In genomic region chr7:127667017-127667670, GRCh38 we compare ENCODE assay signal across 8 cellular contexts. TPM values are rescaled to one million over a fixed set of nuclear protein-coding genes. Genes with fewer than 3 reads are reported as not detected.
A peak's percentile ranks its signal among the peaks of the same experiment; 100 is the strongest.
DNase-seq lines count a peak whose midpoint lies in the region; ATAC-seq lines count a peak whose summit lies in the region.
"Had no signal": no experiment of that assay in that cellular context is flagged by ENCODE, and none has a peak within 500 bp of the region (broad histone marks: within the 10 kb centered on the region; RNA-seq: fewer than 3 reads in every experiment).

No MANE protein-coding gene starts in this region.

- no peak overlapping the region for H3K4me3 Mint-ChIP-seq in activated CD8-positive, alpha-beta memory T cell treated with anti-CD3 and anti-CD28 coated beads, Interleukin-2, amount 10 ng/mL, durations not matched to agents 7 days and 5 days
- H3K4me3 Mint-ChIP-seq: naive thymus-derived CD4-positive, alpha-beta T cell had no signal

- peaks cover 25% of the 10 kb centered on the region for H3K36me3 Mint-ChIP-seq in activated CD8-positive, alpha-beta memory T cell treated with anti-CD3 and anti-CD28 coated beads, Interleukin-2, amount 10 ng/mL, durations not matched to agents 7 days and 5 days

- CTCF ChIA-PET in activated CD8-positive, alpha-beta memory T cell treated with anti-CD3 and anti-CD28 coated beads, Interleukin-2, amount 10 ng/mL, durations not matched to agents 7 days and 5 days (lab: Charles Lee) = no interaction called here

- ATAC-seq in GM18502 (IDR thresholded peaks at IDR 0.05; ENCODE audit: poor library complexity, unreplicated experiment) = peak; percentile 49
- ATAC-seq in HG03378 (IDR thresholded peaks at IDR 0.05; ENCODE audit: unreplicated experiment) = peak; percentile 58
- no peak for ATAC-seq in HG03457 (IDR thresholded peaks at IDR 0.05; ENCODE audit: unreplicated experiment)
- no peak for ATAC-seq in activated CD8-positive, alpha-beta memory T cell treated with anti-CD3 and anti-CD28 coated beads, Interleukin-2, amount 10 ng/mL, durations not matched to agents 7 days and 5 days
- ATAC-seq: naive thymus-derived CD4-positive, alpha-beta T cell had no signal

- H3K27ac Mint-ChIP-seq in activated CD8-positive, alpha-beta memory T cell treated with anti-CD3 and anti-CD28 coated beads, Interleukin-2, amount 10 ng/mL, durations not matched to agents 7 days and 5 days = no peak overlapping the region

- H3K4me1 Mint-ChIP-seq in activated CD8-positive, alpha-beta memory T cell treated with anti-CD3 and anti-CD28 coated beads, Interleukin-2, amount 10 ng/mL, durations not matched to agents 7 days and 5 days = peaks cover 44% of the 10 kb centered on the region

- DNase-seq in amniotic epithelial cell (ENCODE audit: low read depth) (peak; percentile 47), myocyte (ENCODE audit: low read depth) (peak; percentile 40)
- DNase-seq in stimulated activated CD4-positive, alpha-beta T cell treated with anti-CD3 and anti-CD28 coated beads, Interleukin-1b, Interleukin-23, amount 100 ng/mL, for 48 hours = no peak
- no peak for DNase-seq in activated CD8-positive, alpha-beta memory T cell treated with anti-CD3 and anti-CD28 coated beads, Interleukin-2, amount 10 ng/mL, durations not matched to agents 7 days and 5 days
- DNase-seq: naive thymus-derived CD4-positive, alpha-beta T cell had no signal

- no peaks in the 10 kb centered on the region for H3K27me3 Mint-ChIP-seq in activated CD8-positive, alpha-beta memory T cell treated with anti-CD3 and anti-CD28 coated beads, Interleukin-2, amount 10 ng/mL, durations not matched to agents 7 days and 5 days
- H3K27me3 Mint-ChIP-seq: naive thymus-derived CD4-positive, alpha-beta T cell had no signal

- H3K9me3 Mint-ChIP-seq in activated CD8-positive, alpha-beta memory T cell treated with anti-CD3 and anti-CD28 coated beads, Interleukin-2, amount 10 ng/mL, durations not matched to agents 7 days and 5 days (ENCODE audit: low read depth) = no peaks in the 10 kb centered on the region

RNA-seq across cellular contexts. Expression of gene SND1, which starts 15.2 kb away (rescaled TPM):
- total RNA-seq in myocyte = 177 and 218 TPM in 2 replicates
- polyA plus RNA-seq in myocyte (2012) = 219 TPM
- total RNA-seq in activated CD8-positive, alpha-beta memory T cell treated with anti-CD3 and anti-CD28 coated beads, Interleukin-2, amount 10 ng/mL, durations not matched to agents 7 days and 5 days = 100 to 1,000 TPM; 158 to 166 TPM

RNA-seq across cellular contexts. Expression of gene PAX4, which starts 49.2 kb away (rescaled TPM):
- not detected in 2 replicates for total RNA-seq in myocyte
- polyA plus RNA-seq in myocyte (2012) = not detected
- total RNA-seq in activated CD8-positive, alpha-beta memory T cell treated with anti-CD3 and anti-CD28 coated beads, Interleukin-2, amount 10 ng/mL, durations not matched to agents 7 days and 5 days = not detected
- total RNA-seq: naive thymus-derived CD4-positive, alpha-beta T cell had no signal
- polyA plus RNA-seq: naive thymus-derived CD4-positive, alpha-beta T cell had no signal

Comparison
In these comparisons a context has a peak if more than half of its experiments do, and no peak if none do; other contexts are left out.
1. ATAC-seq: peak in GM18502 (single experiment) and HG03378 (single experiment); none in HG03457 (single experiment) and activated CD8-positive, alpha-beta memory T cell treated with anti-CD3 and anti-CD28 coated beads, Interleukin-2, amount 10 ng/mL, durations not matched to agents 7 days and 5 days (single experiment).
2. DNase-seq: peak in amniotic epithelial cell (single experiment) and myocyte (single experiment); none in stimulated activated CD4-positive, alpha-beta T cell treated with anti-CD3 and anti-CD28 coated beads, Interleukin-1b, Interleukin-23, amount 100 ng/mL, for 48 hours (single experiment) and activated CD8-positive, alpha-beta memory T cell treated with anti-CD3 and anti-CD28 coated beads, Interleukin-2, amount 10 ng/mL, durations not matched to agents 7 days and 5 days (single experiment).